7 cellular contexts compared by ENCODE assay signal in the genomic region with DNA sequence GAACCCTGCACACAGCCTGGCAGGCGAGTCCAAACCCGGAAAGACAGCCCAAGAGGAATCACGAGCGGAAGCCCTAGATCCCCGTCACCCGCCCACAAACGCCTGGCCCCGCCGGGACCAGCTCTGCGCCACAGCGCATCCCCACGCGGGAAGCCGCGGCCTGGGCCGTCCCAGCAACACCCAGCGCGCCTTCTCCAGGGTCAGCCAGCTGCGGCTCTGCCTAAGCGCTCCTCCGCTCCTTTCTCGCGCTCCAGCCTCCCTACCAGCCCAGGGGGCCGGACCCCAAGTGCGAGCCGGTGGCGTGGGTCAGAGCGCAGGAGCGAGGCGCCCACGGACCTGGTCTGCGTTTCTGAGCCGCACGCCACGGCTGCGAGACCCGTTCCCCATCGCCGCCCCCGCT. TPM values are rescaled to one million over a fixed set of nuclear protein-coding genes. Genes with fewer than 3 reads are reported as not detected.
DNase-seq lines count a peak whose midpoint lies in the region; TF ChIP-seq lines count a peak whose summit lies in the region.
"Not testable (repeated sequence)": the region's sequence is repeated elsewhere in the genome, so short reads cannot be mapped to it uniquely, and the experiment has no call there.

No MANE protein-coding gene starts in this region.

- H3K4me3 ChIP-seq in GM12875 (ENCODE audit: low read depth, low read length) (peak overlapping the region; percentile 21), PC-9 (peak overlapping the region; percentile 33; the same call in 1 of the 2 replicates), mammary epithelial cell (replicated peaks in 1 of 3; ENCODE audit: insufficient read depth in 1 of 3, low read depth in 2 of 3, low read length in 3 of 3) (peak overlapping the region in 2 of 3 experiments; percentile 3 to 19)

- H3K27ac Mint-ChIP-seq in activated CD4-positive, alpha-beta T cell treated with anti-CD3 and anti-CD28 coated beads, Interleukin-2, amount 10 ng/mL, durations not matched to agents 7 days and 5 days: peak overlapping the region; percentile 78
- H3K27ac Mint-ChIP-seq in activated T-helper 2 cell treated with anti-CD3 and anti-CD28 coated beads, Interferon-gamma antibody, Interleukin-2, Interleukin-4, amounts not matched to agents 10 μg/mL and 5 μg/mL and 100 μg/mL, durations not matched to agents 14 hours and 24 hours and 36 hours; mesothelial cell of epicardium: not testable (repeated sequence)

- H3K27ac ChIP-seq in PC-9; mammary epithelial cell (ENCODE audit: insufficient read depth, low read depth, low read length): not testable (repeated sequence)

- dilution Hi-C loops in mammary epithelial cell (cut with HindIII; ENCODE audit: low sequenced_read_pairs): not testable (repeated sequence)

- H3K9me3 ChIP-seq in PC-9 (ENCODE audit: insufficient read depth, low read depth); mammary epithelial cell (replicated peaks; ENCODE audit: insufficient read depth, low read length): not testable (repeated sequence)

- not testable (repeated sequence) for H3K4me1 Mint-ChIP-seq in activated CD4-positive, alpha-beta T cell treated with anti-CD3 and anti-CD28 coated beads, Interleukin-2, amount 10 ng/mL, durations not matched to agents 7 days and 5 days; activated T-helper 2 cell treated with anti-CD3 and anti-CD28 coated beads, Interferon-gamma antibody, Interleukin-2, Interleukin-4, amounts not matched to agents 10 μg/mL and 5 μg/mL and 100 μg/mL, durations not matched to agents 14 hours and 24 hours and 36 hours (ENCODE audit: low read depth); mesothelial cell of epicardium

- not testable (repeated sequence) for H3K36me3 ChIP-seq in PC-9 (ENCODE audit: low read depth); mammary epithelial cell (ENCODE audit: insufficient read depth, low read length)

- not testable (repeated sequence) for H3K9ac ChIP-seq in mammary epithelial cell (ENCODE audit: insufficient read depth, low read length)

- H3K9me2 ChIP-seq in PC-9 (ENCODE audit: insufficient read depth): not testable (repeated sequence)

- WGBS in mammary epithelial cell (ENCODE audit: low coverage, missing lambda C conversion rate): 19% methylated on average over 31 of the region's 40 CpGs

- CTCF ChIA-PET in PC-9 (lab: Charles Lee); activated CD4-positive, alpha-beta T cell treated with anti-CD3 and anti-CD28 coated beads, Interleukin-2, amount 10 ng/mL, durations not matched to agents 7 days and 5 days (lab: Charles Lee); mammary epithelial cell (lab: Charles Lee; ENCODE audit: low non-redundant PET): not testable (repeated sequence)

- H4K20me1 ChIP-seq in PC-9 (ENCODE audit: insufficient read depth); mammary epithelial cell (ENCODE audit: insufficient read depth, low read length): not testable (repeated sequence)

- POLR2A ChIA-PET in PC-9 (lab: Charles Lee; ENCODE audit: unreplicated experiment); activated CD4-positive, alpha-beta T cell treated with anti-CD3 and anti-CD28 coated beads, Interleukin-2, amount 10 ng/mL, durations not matched to agents 7 days and 5 days (lab: Charles Lee): not testable (repeated sequence)

- H3K79me2 ChIP-seq in PC-9 (ENCODE audit: low read depth); mammary epithelial cell (ENCODE audit: insufficient read depth, low read length): not testable (repeated sequence)

- H3F3A ChIP-seq in PC-9 (ENCODE audit: insufficient read depth, low read depth): not testable (repeated sequence)

- H3K4me1 ChIP-seq in PC-9 (replicated peaks; ENCODE audit: insufficient read depth); mammary epithelial cell (ENCODE audit: insufficient read depth, low read length): not testable (repeated sequence)

- intact Hi-C loops in PC-9 (cut with micrococcal nuclease; ENCODE audit: unreplicated experiment); activated T-helper 2 cell treated with anti-CD3 and anti-CD28 coated beads, Interferon-gamma antibody, Interleukin-2, Interleukin-4, amounts not matched to agents 10 μg/mL and 5 μg/mL and 100 μg/mL, durations not matched to agents 14 hours and 24 hours and 36 hours (cut with micrococcal nuclease); mammary epithelial cell (cut with micrococcal nuclease): not testable (repeated sequence)

- H3K4me2 ChIP-seq in PC-9: peak overlapping the region; percentile 27; the same call in 1 of the 2 replicates
- peak overlapping the region; percentile 44 for H3K4me2 ChIP-seq in mammary epithelial cell (ENCODE audit: insufficient read depth, low read depth, low read length)

- not testable (repeated sequence) for H2AFZ ChIP-seq in PC-9; mammary epithelial cell (ENCODE audit: low read depth, low read length)

- not testable (repeated sequence) for H3K9me3 Mint-ChIP-seq in activated CD4-positive, alpha-beta T cell treated with anti-CD3 and anti-CD28 coated beads, Interleukin-2, amount 10 ng/mL, durations not matched to agents 7 days and 5 days; activated T-helper 2 cell treated with anti-CD3 and anti-CD28 coated beads, Interferon-gamma antibody, Interleukin-2, Interleukin-4, amounts not matched to agents 10 μg/mL and 5 μg/mL and 100 μg/mL, durations not matched to agents 14 hours and 24 hours and 36 hours; mesothelial cell of epicardium

- BruUV-seq in PC-9 (replicated peaks; lab: Mats Ljungman, UMichigan); mammary epithelial cell (replicated peaks; lab: Mats Ljungman, UMichigan): not testable (repeated sequence)

- not testable (repeated sequence) for H3K27me3 Mint-ChIP-seq in activated CD4-positive, alpha-beta T cell treated with anti-CD3 and anti-CD28 coated beads, Interleukin-2, amount 10 ng/mL, durations not matched to agents 7 days and 5 days; activated T-helper 2 cell treated with anti-CD3 and anti-CD28 coated beads, Interferon-gamma antibody, Interleukin-2, Interleukin-4, amounts not matched to agents 10 μg/mL and 5 μg/mL and 100 μg/mL, durations not matched to agents 14 hours and 24 hours and 36 hours (ENCODE audit: low read depth); mesothelial cell of epicardium (ENCODE audit: low read depth)

- H3K27me3 ChIP-seq in PC-9 (ENCODE audit: insufficient read depth, low read depth); mammary epithelial cell (ENCODE audit: insufficient read depth, low read length): not testable (repeated sequence)

- TF ChIP-seq CTCF in GM12875 (IDR thresholded peaks at IDR 0.05; ENCODE audit: borderline replicate concordance, insufficient read depth, low read depth, low read length); PC-9 (conservative IDR thresholded peaks at IDR 0.05); mammary epithelial cell (conservative IDR thresholded peaks at IDR 0.05 in 1 of 2, IDR thresholded peaks at IDR 0.05 in 1 of 2; ENCODE audit: extremely low read depth in 1 of 2, insufficient read depth in 1 of 2, low read depth in 1 of 2, low read length in 2 of 2); mesothelial cell of epicardium (IDR thresholded peaks at IDR 0.05; ENCODE audit: unreplicated experiment): not testable (repeated sequence)

- H3K4me3 Mint-ChIP-seq in activated CD4-positive, alpha-beta T cell treated with anti-CD3 and anti-CD28 coated beads, Interleukin-2, amount 10 ng/mL, durations not matched to agents 7 days and 5 days: peak overlapping the region; percentile 26
- peak overlapping the region; percentile 37 for H3K4me3 Mint-ChIP-seq in activated T-helper 2 cell treated with anti-CD3 and anti-CD28 coated beads, Interferon-gamma antibody, Interleukin-2, Interleukin-4, amounts not matched to agents 10 μg/mL and 5 μg/mL and 100 μg/mL, durations not matched to agents 14 hours and 24 hours and 36 hours (ENCODE audit: low read depth)
- peak overlapping the region; percentile 11 for H3K4me3 Mint-ChIP-seq in mesothelial cell of epicardium

- DNase-seq in PC-9; activated CD4-positive, alpha-beta T cell treated with anti-CD3 and anti-CD28 coated beads, Interleukin-2, amount 10 ng/mL, durations not matched to agents 7 days and 5 days; activated T-helper 2 cell treated with anti-CD3 and anti-CD28 coated beads, Interferon-gamma antibody, Interleukin-2, Interleukin-4, amounts not matched to agents 10 μg/mL and 5 μg/mL and 100 μg/mL, durations not matched to agents 14 hours and 24 hours and 36 hours (ENCODE audit: low spot score); mammary epithelial cell; mesothelial cell of epicardium (ENCODE audit: low spot score in 2 of 2, unreplicated experiment in 2 of 2): not testable (repeated sequence)
- DNase-seq in stimulated activated CD4-positive, alpha-beta T cell treated with anti-CD3 and anti-CD28 coated beads, Interleukin-15, amount 100 ng/mL, for 24 hours: peak; percentile 19

- not testable (repeated sequence) for H3K36me3 Mint-ChIP-seq in activated CD4-positive, alpha-beta T cell treated with anti-CD3 and anti-CD28 coated beads, Interleukin-2, amount 10 ng/mL, durations not matched to agents 7 days and 5 days (ENCODE audit: low read depth); activated T-helper 2 cell treated with anti-CD3 and anti-CD28 coated beads, Interferon-gamma antibody, Interleukin-2, Interleukin-4, amounts not matched to agents 10 μg/mL and 5 μg/mL and 100 μg/mL, durations not matched to agents 14 hours and 24 hours and 36 hours (ENCODE audit: low read depth); mesothelial cell of epicardium

- in situ Hi-C loops in mammary epithelial cell (cut with MboI; ENCODE audit: low sequenced_read_pairs in 2 of 2): not testable (repeated sequence)

RNA-seq across cellular contexts. Expression of gene FCGR2A, which starts 48.1 kb away (rescaled TPM):
- total RNA-seq in PC-9 (2021): 0.57 TPM in 1 of 2 replicates, not detected in the other
- total RNA-seq in activated CD4-positive, alpha-beta T cell treated with anti-CD3 and anti-CD28 coated beads, Interleukin-2, amount 10 ng/mL, durations not matched to agents 7 days and 5 days: not detected
- 0.50 and 0.60 TPM in 2 replicates for total RNA-seq in activated T-helper 2 cell treated with anti-CD3 and anti-CD28 coated beads, Interferon-gamma antibody, Interleukin-2, Interleukin-4, amounts not matched to agents 10 μg/mL and 5 μg/mL and 100 μg/mL, durations not matched to agents 14 hours and 24 hours and 36 hours
- total RNA-seq in mammary epithelial cell: not detected
- polyA plus RNA-seq in mammary epithelial cell: 0.08 TPM
- not detected for polyA minus RNA-seq in mammary epithelial cell
- total RNA-seq in mesothelial cell of epicardium: 0.51 to 0.81 TPM (median 0.62 TPM) in 3 replicates
